In the genomic region with DNA sequence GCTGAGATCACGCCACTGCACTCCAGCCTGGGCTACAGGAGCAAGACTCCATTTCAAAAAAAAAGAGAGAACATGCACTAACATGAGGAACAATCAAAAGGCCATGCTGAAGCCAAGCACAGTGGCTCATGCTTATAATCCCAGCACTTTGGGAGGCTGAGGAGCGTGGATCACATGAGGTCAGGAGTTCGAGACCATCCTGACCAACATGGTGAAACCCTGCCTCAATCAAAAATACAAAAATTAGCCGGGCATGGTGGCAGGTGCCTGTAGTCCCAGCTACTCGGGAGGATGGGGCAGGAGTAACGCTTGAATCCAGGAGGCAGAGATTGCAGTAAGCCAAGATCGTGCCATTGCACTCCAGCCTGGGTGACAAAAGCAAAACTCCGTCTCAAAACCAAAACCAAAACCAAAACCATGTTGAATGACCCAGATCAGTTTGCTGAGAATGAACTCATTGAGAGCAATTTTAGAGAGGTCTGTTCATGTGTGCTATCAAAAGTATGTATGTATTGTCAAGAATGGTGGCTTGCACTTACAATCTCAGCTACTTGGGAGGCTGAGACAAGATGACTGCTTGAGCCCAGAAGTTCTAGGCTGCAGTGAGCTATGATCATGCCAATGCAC, we compare ENCODE assay signal across 10 cellular contexts. TPM values are rescaled to one million over a fixed set of nuclear protein-coding genes. Genes with fewer than 3 reads are reported as not detected.
DNase-seq lines count a peak whose midpoint lies in the region; ATAC-seq and TF ChIP-seq lines count a peak whose summit lies in the region.
"Had no signal": no experiment of that assay in that cellular context is flagged by ENCODE, and none has a peak within 500 bp of the region (broad histone marks: within the 10 kb centered on the region; RNA-seq: fewer than 3 reads in every experiment).

No MANE protein-coding gene starts in this region.

- DNase-seq in activated T-cell treated with anti-CD3 and anti-CD28 coated beads, Interleukin-2, amount 50 U/mL, for 4 hours = no peak
- DNase-seq in activated T-cell treated with anti-CD3 and anti-CD28 coated beads for 4 hours (no peak), RPMI7951 (ENCODE audit: low read depth) (peak; percentile 47), choroid plexus epithelial cell (ENCODE audit: low read depth) (peak; percentile 39), NOMO-1 treated with DMSO at 0.1 percent for 48 hours (lab: John Stamatoyannopoulos, UW; ENCODE audit: unreplicated experiment) (no peak), NCI-H146 (lab: John Stamatoyannopoulos, UW) (no peak), Ammon's horn (ENCODE audit: low spot score) (no peak)
- no peak for DNase-seq in stimulated activated naive B cell treated with anti-CD40 and anti-IgM and Interleukin-4, amounts not matched to agents 10 μg/mL and 1 μg/mL and 100 μg/mL, for 72 hours
- DNase-seq: NCI-H526, psoas muscle had no signal

- peak; percentile 76 to 78 for ATAC-seq in activated T-cell treated with anti-CD3 and anti-CD28 coated beads, Interleukin-2, amount 50 U/mL, for 4 hours
- ATAC-seq in stimulated activated naive B cell treated with anti-CD40 and anti-IgM and Interleukin-4, amounts not matched to agents 10 μg/mL and 1 μg/mL and 100 μg/mL, for 72 hours (replicated peaks) = peak in 1 of 2 donors; percentile 38

- H3K4me3 ChIP-seq in choroid plexus epithelial cell (ENCODE audit: low read depth, low read length) = no peak overlapping the region
- H3K4me3 ChIP-seq: psoas muscle had no signal

- H3K27ac Mint-ChIP-seq in stimulated activated naive B cell treated with anti-CD40 and anti-IgM and Interleukin-4, amounts not matched to agents 10 μg/mL and 1 μg/mL and 100 μg/mL, for 72 hours = peak overlapping the region; percentile 9

- H3K36me3 Mint-ChIP-seq in activated T-cell treated with anti-CD3 and anti-CD28 coated beads, Interleukin-2, amount 50 U/mL, for 4 hours (ENCODE audit: insufficient read depth) = peaks cover 9% of the 10 kb centered on the region
- H3K36me3 Mint-ChIP-seq in stimulated activated naive B cell treated with anti-CD40 and anti-IgM and Interleukin-4, amounts not matched to agents 10 μg/mL and 1 μg/mL and 100 μg/mL, for 72 hours = peaks cover 16 to 35% of the 10 kb centered on the region in 2 donors

- peak overlapping the region; percentile 16 for H3K4me3 Mint-ChIP-seq in activated T-cell treated with anti-CD3 and anti-CD28 coated beads, Interleukin-2, amount 50 U/mL, for 4 hours
- H3K4me3 Mint-ChIP-seq in stimulated activated naive B cell treated with anti-CD40 and anti-IgM and Interleukin-4, amounts not matched to agents 10 μg/mL and 1 μg/mL and 100 μg/mL, for 72 hours = no peak overlapping the region

- no peaks in the 10 kb centered on the region for H3K27me3 Mint-ChIP-seq in activated T-cell treated with anti-CD3 and anti-CD28 coated beads, Interleukin-2, amount 50 U/mL, for 4 hours (ENCODE audit: low read depth)
- H3K27me3 Mint-ChIP-seq in stimulated activated naive B cell treated with anti-CD40 and anti-IgM and Interleukin-4, amounts not matched to agents 10 μg/mL and 1 μg/mL and 100 μg/mL, for 72 hours = no peaks in the 10 kb centered on the region

- H3K4me1 Mint-ChIP-seq in activated T-cell treated with anti-CD3 and anti-CD28 coated beads, Interleukin-2, amount 50 U/mL, for 4 hours (ENCODE audit: low read depth) = peaks cover 68% of the 10 kb centered on the region
- H3K4me1 Mint-ChIP-seq in stimulated activated naive B cell treated with anti-CD40 and anti-IgM and Interleukin-4, amounts not matched to agents 10 μg/mL and 1 μg/mL and 100 μg/mL, for 72 hours = peaks cover 34 to 56% of the 10 kb centered on the region in 2 donors

- no peaks in the 10 kb centered on the region for H3K9me3 Mint-ChIP-seq in activated T-cell treated with anti-CD3 and anti-CD28 coated beads, Interleukin-2, amount 50 U/mL, for 4 hours
- no peaks in the 10 kb centered on the region for H3K9me3 Mint-ChIP-seq in stimulated activated naive B cell treated with anti-CD40 and anti-IgM and Interleukin-4, amounts not matched to agents 10 μg/mL and 1 μg/mL and 100 μg/mL, for 72 hours

- TF ChIP-seq CTCF in choroid plexus epithelial cell (conservative IDR thresholded peaks at IDR 0.05; ENCODE audit: low read depth, low read length) = no peak

RNA-seq across cellular contexts. Expression of a gene that starts 44.8 kb away (rescaled TPM):
- total RNA-seq in activated T-cell treated with anti-CD3 and anti-CD28 coated beads, Interleukin-2, amount 50 U/mL, for 4 hours = 100 to 1,000 TPM in 1 of 3 donors, 10 to 100 TPM in 2; 97.5 to 106 (median 99.2) TPM
- 41.4 and 47.7 TPM in 2 replicates for total RNA-seq in RPMI7951 (2014; rRNA removed; shearing (Covaris generic))

Comparison
In these comparisons a context has a peak if more than half of its experiments do, and no peak if none do; other contexts are left out.
1. DNase-seq: peak in RPMI7951 (single experiment) and choroid plexus epithelial cell (single experiment); none in activated T-cell treated with anti-CD3 and anti-CD28 coated beads, Interleukin-2, amount 50 U/mL, for 4 hours (single experiment), activated T-cell treated with anti-CD3 and anti-CD28 coated beads for 4 hours (single experiment), stimulated activated naive B cell treated with anti-CD40 and anti-IgM and Interleukin-4, amounts not matched to agents 10 μg/mL and 1 μg/mL and 100 μg/mL, for 72 hours (single experiment), NOMO-1 treated with DMSO at 0.1 percent for 48 hours (single experiment), NCI-H146 (single experiment) and Ammon's horn (single experiment).